Comparison of ENCODE assay signal across 19 cellular contexts in genomic region chr9:125772740-125773139, GRCh38. TPM values are rescaled to one million over a fixed set of nuclear protein-coding genes. Genes with fewer than 3 reads are reported as not detected.
DNase-seq lines count a peak whose midpoint lies in the region; ATAC-seq, FAIRE-seq and TF ChIP-seq lines count a peak whose summit lies in the region.
"Had no signal": no experiment of that assay in that cellular context is flagged by ENCODE, and none has a peak within 500 bp of the region (broad histone marks: within the 10 kb centered on the region; RNA-seq: fewer than 3 reads in every experiment).

No MANE protein-coding gene starts in this region.

- H3K23me2 ChIP-seq in H9 (ENCODE audit: insufficient read length, low read depth, low read length, poor library complexity, severe bottlenecking): no peaks in the 10 kb centered on the region

- no peak overlapping the region for H2BK120ac ChIP-seq in H9 (ENCODE audit: low read depth, low read length, poor library complexity, severe bottlenecking)

- H3K36me3 Mint-ChIP-seq in H9 (ENCODE audit: insufficient read depth in 1 of 3, low read depth in 3 of 3): peaks cover 5 to 15% (median 8%) of the 10 kb centered on the region in 3 experiments
- H3K36me3 Mint-ChIP-seq: CD8-positive, alpha-beta T cell had no signal

- no peak for TF ChIP-seq CTCF in H9 (conservative IDR thresholded peaks at IDR 0.05)
- no peak for TF ChIP-seq CTCF in K562 (IDR thresholded peaks at IDR 0.05 in 2 of 3, conservative IDR thresholded peaks at IDR 0.05 in 1 of 3; ENCODE audit: insufficient read depth in 2 of 3, low read depth in 1 of 3, low read length in 3 of 3)
- TF ChIP-seq CTCF in foreskin keratinocyte (conservative IDR thresholded peaks at IDR 0.05): no peak
- no peak for TF ChIP-seq CTCF in upper lobe of right lung (IDR thresholded peaks at IDR 0.05)

- H3K79me2 ChIP-seq in H9 (ENCODE audit: insufficient read depth, low read length) (peaks cover 2% of the 10 kb centered on the region; the same call in 1 of the 2 replicates), K562 (ENCODE audit: control insufficient read depth, insufficient read depth, low read length) (no peaks in the 10 kb centered on the region)

- H2AFZ ChIP-seq in H9 (ENCODE audit: low read length) (no peak overlapping the region), K562 (ENCODE audit: low read depth, low read length) (no peak overlapping the region)

- H2BK15ac ChIP-seq in H9 (ENCODE audit: low read depth, low read length): no peak overlapping the region

- H3K4me3 ChIP-seq in K562 (no peak overlapping the region), upper lobe of right lung (no peak overlapping the region)
- H3K4me3 ChIP-seq: A549, HAP-1 had no signal

- no peak overlapping the region for H3K18ac ChIP-seq in H9 (ENCODE audit: insufficient read length, low read depth, low read length)

- no peak overlapping the region for H2BK5ac ChIP-seq in H9 (ENCODE audit: insufficient read length, low read length)

- H4K8ac ChIP-seq in H9 (replicated peaks; ENCODE audit: insufficient read length, low read depth, low read length): no peak overlapping the region

- in situ Hi-C loops in K562 (cut with MboI): no loop called here

- DNase-seq in H9: no peak
- no peak for DNase-seq in K562 (ENCODE audit: extremely low read depth in 1 of 4, low spot score in 3 of 4)
- DNase-seq in foreskin keratinocyte: peak; percentile 60 to 63
- no peak for DNase-seq in stimulated activated naive CD4-positive, alpha-beta T cell treated with Interleukin-2 at 50 U/mL for 16 hours (lab: John Stamatoyannopoulos, UW)
- DNase-seq in upper lobe of right lung: no peak
- DNase-seq: BE2C; CD8-positive, alpha-beta T cell; COR-L47; DMS153; DMS79 treated with DMSO at 0.1 percent for 48 hours; EL; GOT3; HFFc6 had no signal

- H2AK5ac ChIP-seq in H9 (ENCODE audit: insufficient read length, low read length): no peak overlapping the region

- no peaks in the 10 kb centered on the region for H3K79me1 ChIP-seq in H9 (ENCODE audit: insufficient read depth, low read depth, low read length, poor library complexity, severe bottlenecking)

- BruUV-seq in K562 (replicated peaks; lab: Mats Ljungman, UMichigan): no TSS peak

- H3K4me3 Mint-ChIP-seq in H9: no peak overlapping the region
- H3K4me3 Mint-ChIP-seq: CD8-positive, alpha-beta T cell; HFFc6 had no signal

- peaks cover 27 to 38% of the 10 kb centered on the region in 2 experiments for H3K4me1 Mint-ChIP-seq in H9

- H3K4me1 ChIP-seq in H9 (ENCODE audit: insufficient read depth, low read length) (no peaks in the 10 kb centered on the region; the same call in 1 of the 2 replicates), K562 (replicated peaks in 1 of 2; ENCODE audit: control insufficient read depth in 2 of 2, insufficient read depth in 2 of 2, low read length in 2 of 2) (no peaks in the 10 kb centered on the region), foreskin keratinocyte (no peaks in the 10 kb centered on the region), upper lobe of right lung (no peaks in the 10 kb centered on the region)
- H3K4me1 ChIP-seq: A549, BE2C, HAP-1 had no signal

- no peak overlapping the region for H2BK20ac ChIP-seq in H9 (ENCODE audit: low read depth, low read length, poor library complexity, severe bottlenecking)

- H3K27me3 ChIP-seq in H9 (ENCODE audit: insufficient read depth, low read length): no peaks in the 10 kb centered on the region
- peaks cover 0 to 2% of the 10 kb centered on the region in 2 experiments; a peak in 3 of 5 replicates for H3K27me3 ChIP-seq in K562 (ENCODE audit: control insufficient read depth in 2 of 2, insufficient read depth in 2 of 2, low read length in 2 of 2)
- H3K27me3 ChIP-seq in foreskin keratinocyte: no peaks in the 10 kb centered on the region
- H3K27me3 ChIP-seq in upper lobe of right lung: no peaks in the 10 kb centered on the region
- H3K27me3 ChIP-seq: BE2C had no signal

- H3K27ac ChIP-seq in H9 (ENCODE audit: insufficient read length, low read depth, low read length) (no peak overlapping the region), K562 (ENCODE audit: extremely low read depth, low read depth, low read length) (no peak overlapping the region), foreskin keratinocyte (no peak overlapping the region), upper lobe of right lung (no peak overlapping the region)
- H3K27ac ChIP-seq: A549, C4-2B had no signal

- no peak overlapping the region for H3K9ac ChIP-seq in H9 (ENCODE audit: extremely low read depth, insufficient read length, low read length)
- no peak overlapping the region for H3K9ac ChIP-seq in K562 (ENCODE audit: insufficient read depth in 1 of 2, low read depth in 2 of 2, low read length in 2 of 2)

- TF ChIP-seq RAD21 in K562 (CRISPR knock-in tag; conservative IDR thresholded peaks at IDR 0.05 in 1 of 2, IDR thresholded peaks at IDR 0.05 in 1 of 2): no peak

- ATAC-seq in K562 (no peak), foreskin keratinocyte (no peak), HG03439 (IDR thresholded peaks at IDR 0.05; ENCODE audit: unreplicated experiment) (no peak), upper lobe of right lung (no peak)
- ATAC-seq: A549; CD8-positive, alpha-beta T cell had no signal

- POLR2A ChIA-PET in K562 (lab: Yijun Ruan, JAX): interaction anchor here (0.6 kb wide), 1 partner anchor 8 kb away, joined by 3 read pairs; no protein-coding TSS in a partner anchor

- FAIRE-seq in K562 (lab: Jason Lieb, UNC): peak; percentile 66
- FAIRE-seq: G401.6, HTR-8/SVneo had no signal

- no peak for TF ChIP-seq EP300 in K562 (IDR thresholded peaks at IDR 0.05; ENCODE audit: low read length)

- no peak overlapping the region for H4K5ac ChIP-seq in H9 (ENCODE audit: insufficient read length, low read depth, low read length)

- no peak for TF ChIP-seq POLR2A in K562 (conservative IDR thresholded peaks at IDR 0.05)

- no peaks in the 10 kb centered on the region for H3K36me3 ChIP-seq in K562 (ENCODE audit: control insufficient read depth, insufficient read depth, low read length)
- no peaks in the 10 kb centered on the region for H3K36me3 ChIP-seq in upper lobe of right lung
- H3K36me3 ChIP-seq: BE2C, HAP-1 had no signal

- no peaks in the 10 kb centered on the region for H3K9me3 ChIP-seq in H9 (ENCODE audit: control insufficient read depth, low read depth, low read length)
- no peaks in the 10 kb centered on the region for H3K9me3 ChIP-seq in K562 (replicated peaks; ENCODE audit: control insufficient read depth, insufficient read depth, low read depth, low read length)
- no peaks in the 10 kb centered on the region for H3K9me3 ChIP-seq in upper lobe of right lung
- H3K9me3 ChIP-seq: A549, BE2C, HAP-1 had no signal

- no peak overlapping the region for H3K23ac ChIP-seq in H9 (ENCODE audit: insufficient read length, low read depth, low read length)

- no peak overlapping the region for H3K14ac ChIP-seq in H9 (ENCODE audit: insufficient read depth, low read length)

- no CpG with 5 or more reads among the region's 2 CpGs for WGBS in H9 (ENCODE audit: extremely low coverage, insufficient read length, low lambda C conversion rate)
- WGBS in K562 (ENCODE audit: insufficient coverage, low coverage, missing lambda C conversion rate): 0% methylated on average over 2 of the region's 2 CpGs

- H3K4me2 ChIP-seq in H9 (ENCODE audit: insufficient read depth, insufficient read length, low read length) (no peak overlapping the region), K562 (ENCODE audit: insufficient read depth, low read length) (no peak overlapping the region)
- H3K4me2 ChIP-seq: A549 had no signal

- intact Hi-C loops in K562 (cut with micrococcal nuclease): no loop called here
- intact Hi-C loops in upper lobe of right lung (cut with DNase I): no loop called here

- H3K9me3 Mint-ChIP-seq in H9: peaks cover 0 to 2% of the 10 kb centered on the region in 2 experiments; a peak in 1 of 5 replicates
- H3K9me3 Mint-ChIP-seq: CD8-positive, alpha-beta T cell; HFFc6 had no signal

- CTCF ChIA-PET in K562 (lab: Yijun Ruan, JAX; ENCODE audit: low intra/inter-chr PET ratio): no interaction called here

- H3K56ac ChIP-seq in H9 (ENCODE audit: insufficient read length, low read depth, low read length): no peak overlapping the region

- no peak overlapping the region for H3K4ac ChIP-seq in H9 (ENCODE audit: low read depth, low read length)

- H2BK12ac ChIP-seq in H9 (ENCODE audit: insufficient read length, low read depth, low read length): no peak overlapping the region

- H4K20me1 ChIP-seq in H9 (ENCODE audit: control insufficient read depth, insufficient read depth, insufficient read length) (no peaks in the 10 kb centered on the region), K562 (replicated peaks; ENCODE audit: control insufficient read depth, insufficient read depth, low read length) (no peaks in the 10 kb centered on the region)

- no peaks in the 10 kb centered on the region for H3K9me1 ChIP-seq in K562 (ENCODE audit: control insufficient read depth, insufficient read depth, low read length)

- no peaks in the 10 kb centered on the region for H3K27me3 Mint-ChIP-seq in H9 (ENCODE audit: low read depth)

- H3K27ac Mint-ChIP-seq in H9: peak overlapping the region; percentile 2 to 34 (median 32); a peak in 4 of 7 replicates
- H3K27ac Mint-ChIP-seq: CD8-positive, alpha-beta T cell; HFFc6 had no signal

- H3T11ph ChIP-seq in H9 (ENCODE audit: low read length): no peak overlapping the region

- H4K91ac ChIP-seq in H9 (ENCODE audit: insufficient read length, low read depth, low read length): no peak overlapping the region

TF ChIP-seq in K562, 482 proteins besides CTCF, POLR2A, EP300 and RAD21 (continues in another document):
- TF ChIP-seq ZFPM2 (CRISPR knock-in tag; IDR thresholded peaks at IDR 0.05): no peak
- TF ChIP-seq PHB (CRISPR knock-in tag; IDR thresholded peaks at IDR 0.05): no peak

RNA-seq across cellular contexts. Expression of gene PBX3, which starts 25.6 kb away (rescaled TPM):
- 44.6 and 46.0 TPM in 2 replicates for total RNA-seq in H9 (2021)
- 2.8 and 5.5 TPM in 2 replicates for total RNA-seq in K562 (2011; cell fraction: chromatin; rRNA removed; ENCODE audit: low replicate concordance)
- 2.5 and 2.6 TPM in 2 replicates for total RNA-seq in K562 (2011; cell fraction: nucleolus; rRNA removed)
- total RNA-seq in K562 (2011; cell fraction: nucleoplasm; rRNA removed): 4.8 and 8.5 TPM in 2 replicates
- 2.9 and 5.8 TPM in 2 replicates for total RNA-seq in K562 (2014; rRNA removed)
- total RNA-seq in K562 (2014; rRNA removed; fragmentation: Illumina TruSeq; extraction: Trizol): 0.91 and 1.3 TPM in 2 replicates
- 0.65 and 0.98 TPM in 2 replicates for total RNA-seq in K562 (2015; rRNA removed; fragmentation: Illumina TruSeq; extraction: Trizol)
- total RNA-seq in K562 (2021): 1.8 and 3.1 TPM in 2 replicates
- polyA plus RNA-seq in K562 (2011; rRNA removed): 1.0 and 2.5 TPM in 2 replicates
- polyA plus RNA-seq in K562 (2011; cell fraction: cytosol; rRNA removed): 0.56 and 1.2 TPM in 2 replicates
- 1.4 and 3.8 TPM in 2 replicates for polyA plus RNA-seq in K562 (2011; cell fraction: nucleus; rRNA removed)
- 0.91 and 1.1 TPM in 2 replicates for polyA plus RNA-seq in K562 (2012)
- 0.71 and 0.92 TPM in 2 replicates for polyA plus RNA-seq in K562 (2014; fragmentation: Illumina TruSeq; extraction: Trizol)
- under 1 TPM; 0.14 to 0.21 TPM for polyA plus RNA-seq in K562 (2014; fragmentation: Nextera tagmentation; extraction: Ambion mirVana)
- 1.9 and 3.4 TPM in 2 replicates for polyA plus RNA-seq in K562 (2014; rRNA removed)
- 2.6 and 4.6 TPM in 2 replicates for polyA minus RNA-seq in K562 (2011; rRNA and poly(A)+ RNA removed)
- polyA minus RNA-seq in K562 (2011; cell fraction: cytosol; rRNA and poly(A)+ RNA removed): 1.3 TPM in 1 of 2 replicates, not detected in the other
- polyA minus RNA-seq in K562 (2011; cell fraction: nucleus; rRNA and poly(A)+ RNA removed): 9.2 and 13.7 TPM in 2 replicates
- 19.5 and 22.7 TPM in 2 replicates for total RNA-seq in foreskin keratinocyte
- polyA plus RNA-seq in foreskin keratinocyte: 9.5 and 9.7 TPM in 2 replicates
- 48.6 TPM for total RNA-seq in upper lobe of right lung

Comparison
In these comparisons a context has a peak if more than half of its experiments do, and no peak if none do; other contexts are left out.
1. DNase-seq: peak in foreskin keratinocyte (2 of 2); none in H9 (single experiment), K562 (0 of 4), stimulated activated naive CD4-positive, alpha-beta T cell treated with Interleukin-2 at 50 U/mL for 16 hours (single experiment) and upper lobe of right lung (single experiment).